In the genomic region with DNA sequence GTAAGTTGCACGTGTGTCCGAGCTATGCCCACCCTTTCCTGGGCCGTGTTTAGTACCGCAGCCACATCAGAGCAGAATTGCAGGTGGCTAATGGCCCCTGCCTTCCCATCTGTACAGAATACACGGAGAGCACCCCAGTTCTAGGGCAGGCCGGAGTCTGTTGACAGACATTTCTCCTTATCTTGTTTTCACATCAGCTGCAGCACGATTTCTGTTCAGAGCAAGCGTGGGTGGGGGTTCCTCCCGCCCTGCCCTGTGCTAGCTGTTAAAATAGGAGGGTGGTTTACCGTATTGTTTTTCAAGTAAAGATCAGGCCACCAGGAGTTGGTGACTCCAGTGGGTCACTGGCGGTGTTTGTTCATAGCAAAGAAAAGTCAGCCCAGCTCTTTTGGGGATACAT, we compare ENCODE assay signal across 8 cellular contexts. TPM values are rescaled to one million over a fixed set of nuclear protein-coding genes. Genes with fewer than 3 reads are reported as not detected.
DNase-seq lines count a peak whose midpoint lies in the region; ATAC-seq and TF ChIP-seq lines count a peak whose summit lies in the region.

No MANE protein-coding gene starts in this region.

- H3K36me3 Mint-ChIP-seq in activated naive CD8-positive, alpha-beta T cell treated with anti-CD3 and anti-CD28 coated beads, Interleukin-2, amount 50 U/mL, for 24 hours (ENCODE audit: low read depth) = peaks cover 25% of the 10 kb centered on the region

- H3K4me1 ChIP-seq in left ventricle myocardium inferior = peaks cover 12% of the 10 kb centered on the region

- no peaks in the 10 kb centered on the region for H3K9me3 Mint-ChIP-seq in activated naive CD8-positive, alpha-beta T cell treated with anti-CD3 and anti-CD28 coated beads, Interleukin-2, amount 50 U/mL, for 24 hours

- DNase-seq in T-helper 22 cell (ENCODE audit: low read depth) = peak; percentile 57
- peak; percentile 74 for DNase-seq in activated naive CD8-positive, alpha-beta T cell treated with anti-CD3 and anti-CD28 coated beads, Interleukin-2, amount 50 U/mL, for 24 hours
- DNase-seq in stimulated activated CD8-positive, alpha-beta memory T cell treated with anti-CD3 and anti-CD28 coated beads, Interleukin-7, amount 100 ng/mL, for 4 hours (ENCODE audit: low read depth in 2 of 2) = peak; percentile 58 to 60
- DNase-seq in anterior cingulate cortex (lab: John Stamatoyannopoulos, UW) = no peak
- DNase-seq in EL = no peak
- DNase-seq in HuH-7 (ENCODE audit: low spot score) = no peak
- DNase-seq in left ventricle myocardium inferior = no peak

- peak; percentile 76 for ATAC-seq in GM21723 (IDR thresholded peaks at IDR 0.05; ENCODE audit: unreplicated experiment)
- peak; percentile 69 for ATAC-seq in activated naive CD8-positive, alpha-beta T cell treated with anti-CD3 and anti-CD28 coated beads, Interleukin-2, amount 50 U/mL, for 24 hours

- H3K4me1 Mint-ChIP-seq in activated naive CD8-positive, alpha-beta T cell treated with anti-CD3 and anti-CD28 coated beads, Interleukin-2, amount 50 U/mL, for 24 hours = peaks cover 97% of the 10 kb centered on the region

- no peak overlapping the region for H3K27ac ChIP-seq in left ventricle myocardium inferior (replicated peaks)

- no peaks in the 10 kb centered on the region for H3K27me3 Mint-ChIP-seq in activated naive CD8-positive, alpha-beta T cell treated with anti-CD3 and anti-CD28 coated beads, Interleukin-2, amount 50 U/mL, for 24 hours

- no peak overlapping the region for H3K4me3 ChIP-seq in left ventricle myocardium inferior

- intact Hi-C loops in left ventricle myocardium inferior (cut with micrococcal nuclease) = no loop called here

- peak overlapping the region; percentile 91 for H3K27ac Mint-ChIP-seq in activated naive CD8-positive, alpha-beta T cell treated with anti-CD3 and anti-CD28 coated beads, Interleukin-2, amount 50 U/mL, for 24 hours

- H3K27me3 ChIP-seq in left ventricle myocardium inferior (ENCODE audit: low read depth) = no peaks in the 10 kb centered on the region

- no peaks in the 10 kb centered on the region for H3K9me3 ChIP-seq in left ventricle myocardium inferior (replicated peaks)

- no peak for TF ChIP-seq CTCF in left ventricle myocardium inferior (IDR thresholded peaks at IDR 0.05; ENCODE audit: borderline replicate concordance)

- peak overlapping the region; percentile 65 for H3K4me3 Mint-ChIP-seq in activated naive CD8-positive, alpha-beta T cell treated with anti-CD3 and anti-CD28 coated beads, Interleukin-2, amount 50 U/mL, for 24 hours

- no peaks in the 10 kb centered on the region for H3K36me3 ChIP-seq in left ventricle myocardium inferior

RNA-seq across cellular contexts. Expression of gene UBASH3B, which starts 41.1 kb away (rescaled TPM):
- 2.6 TPM for total RNA-seq in left ventricle myocardium inferior

Comparison
In these comparisons a context has a peak if more than half of its experiments do, and no peak if none do; other contexts are left out.
1. DNase-seq: peak in T-helper 22 cell (single experiment), activated naive CD8-positive, alpha-beta T cell treated with anti-CD3 and anti-CD28 coated beads, Interleukin-2, amount 50 U/mL, for 24 hours (single experiment) and stimulated activated CD8-positive, alpha-beta memory T cell treated with anti-CD3 and anti-CD28 coated beads, Interleukin-7, amount 100 ng/mL, for 4 hours (2 of 2); none in anterior cingulate cortex (0 of 58), EL (single experiment), HuH-7 (single experiment) and left ventricle myocardium inferior (single experiment).